ENCODE assay signal across 8 cellular contexts in genomic region chr6:43772571-43773049, GRCh38. TPM values are rescaled to one million over a fixed set of nuclear protein-coding genes. Genes with fewer than 3 reads are reported as not detected.
DNase-seq lines count a peak whose midpoint lies in the region; ATAC-seq and TF ChIP-seq lines count a peak whose summit lies in the region.

No MANE protein-coding gene starts in this region.

- intact Hi-C loops in colonic mucosa (cut with DNase I) (loop anchor here (5.0 kb wide), 1 partner anchor 230 kb away; no protein-coding TSS in a partner anchor), upper lobe of right lung (cut with DNase I) (no loop called here)

- H4K91ac ChIP-seq in mesenchymal stem cell (ENCODE audit: low read length) = no peak overlapping the region

- 24% methylated on average over 7 of the region's 7 CpGs for WGBS in mesenchymal stem cell

- H3K4me1 ChIP-seq in colonic mucosa (peaks cover 16% of the 10 kb centered on the region), mesenchymal stem cell (ENCODE audit: control insufficient read depth, insufficient read depth, low read depth, low read length) (peaks cover 43% of the 10 kb centered on the region), upper lobe of right lung (peaks cover 35% of the 10 kb centered on the region)

- peak overlapping the region; percentile 80 for H3K4me3 ChIP-seq in colonic mucosa
- H3K4me3 ChIP-seq in mesenchymal stem cell (ENCODE audit: insufficient read depth in 1 of 2, low read depth in 1 of 2, low read length in 2 of 2) = peak overlapping the region; percentile 94 to 96
- H3K4me3 ChIP-seq in upper lobe of right lung = peak overlapping the region; percentile 81

- peak overlapping the region in 1 of 2 experiments; percentile 0 for H3K23ac ChIP-seq in mesenchymal stem cell (ENCODE audit: low read length in 2 of 2)

- H3K14ac ChIP-seq in mesenchymal stem cell (ENCODE audit: low read length in 2 of 2) = peak overlapping the region in 1 of 2 experiments; percentile 38

- peak overlapping the region; percentile 63 for H2BK15ac ChIP-seq in mesenchymal stem cell (ENCODE audit: low read depth, poor library complexity, severe bottlenecking)

- TF ChIP-seq CTCF in colonic mucosa (IDR thresholded peaks at IDR 0.05) = no peak
- no peak for TF ChIP-seq CTCF in upper lobe of right lung (IDR thresholded peaks at IDR 0.05)

- H3K18ac ChIP-seq in mesenchymal stem cell (ENCODE audit: low read depth in 1 of 2, low read length in 2 of 2) = peak overlapping the region; percentile 15 to 19

- peak overlapping the region in 1 of 2 experiments; percentile 71 for H3K4ac ChIP-seq in mesenchymal stem cell (ENCODE audit: low read depth in 1 of 2, low read length in 2 of 2)

- H3K27ac ChIP-seq in colonic mucosa (peak overlapping the region; percentile 98), mesenchymal stem cell (ENCODE audit: low read length, poor library complexity, severe bottlenecking) (no peak overlapping the region), upper lobe of right lung (peak overlapping the region; percentile 88)

- H3K4me2 ChIP-seq in mesenchymal stem cell (ENCODE audit: low read length, poor library complexity, severe bottlenecking) = peak overlapping the region; percentile 62

- H3K9ac ChIP-seq in colonic mucosa (ENCODE audit: low read depth in 2 of 2, low read length in 2 of 2) = peak overlapping the region; percentile 89 to 97
- H3K9ac ChIP-seq in mesenchymal stem cell (ENCODE audit: low read length) = peak overlapping the region; percentile 98

- H2BK120ac ChIP-seq in mesenchymal stem cell (ENCODE audit: low read depth, low read length) = no peak overlapping the region

- H2BK12ac ChIP-seq in mesenchymal stem cell (ENCODE audit: low read length in 2 of 2) = peak overlapping the region; percentile 38 to 49

- H2AK5ac ChIP-seq in mesenchymal stem cell (ENCODE audit: low read length, severe bottlenecking) = no peak overlapping the region

- DNase-seq in ELF-1 (ENCODE audit: low read depth, low spot score) (peak; percentile 75), NCI-H82 treated with DMSO at 0.1 percent for 48 hours (lab: John Stamatoyannopoulos, UW; ENCODE audit: unreplicated experiment) (peak; percentile 31), colonic mucosa (peak; percentile 49), mesenchymal stem cell (peak; percentile 46), upper lobe of right lung (no peak), DMS79 (lab: John Stamatoyannopoulos, UW) (no peak), NCI-H2227 treated with DMSO at 0.1 percent for 48 hours (lab: John Stamatoyannopoulos, UW) (no peak)

- peak overlapping the region; percentile 45 for H4K8ac ChIP-seq in mesenchymal stem cell (ENCODE audit: low read length)

- H3K36me3 ChIP-seq in colonic mucosa (no peaks in the 10 kb centered on the region), mesenchymal stem cell (ENCODE audit: control insufficient read depth in 1 of 2, insufficient read depth in 2 of 2, low read depth in 1 of 2, low read length in 2 of 2) (peaks cover 18 to 34% of the 10 kb centered on the region in 2 experiments), upper lobe of right lung (peaks cover 6% of the 10 kb centered on the region)

- H3K9me3 ChIP-seq in colonic mucosa (no peaks in the 10 kb centered on the region), mesenchymal stem cell (ENCODE audit: control insufficient read depth, low read length) (no peaks in the 10 kb centered on the region), upper lobe of right lung (no peaks in the 10 kb centered on the region)

- no peak overlapping the region for H2AFZ ChIP-seq in mesenchymal stem cell (ENCODE audit: low read depth, low read length)

- peaks cover 12% of the 10 kb centered on the region for H3K79me1 ChIP-seq in mesenchymal stem cell (replicated peaks; ENCODE audit: low read length, poor library complexity, severe bottlenecking)

- no peak overlapping the region for H2BK5ac ChIP-seq in mesenchymal stem cell (ENCODE audit: low read depth, low read length, poor library complexity, severe bottlenecking)

- no peak for ATAC-seq in upper lobe of right lung
- no peak for ATAC-seq in GM21786 (IDR thresholded peaks at IDR 0.05; ENCODE audit: unreplicated experiment)

- H3K27me3 ChIP-seq in colonic mucosa (no peaks in the 10 kb centered on the region), mesenchymal stem cell (ENCODE audit: control insufficient read depth in 1 of 2, insufficient read depth in 1 of 2, low read length in 2 of 2) (no peaks in the 10 kb centered on the region), upper lobe of right lung (no peaks in the 10 kb centered on the region)

RNA-seq across cellular contexts. Expression of gene VEGFA, which starts 2.6 kb away (rescaled TPM):
- total RNA-seq in colonic mucosa (100 to 1,000 TPM; 113 to 216 TPM), upper lobe of right lung (231 TPM)
- polyA plus RNA-seq in mesenchymal stem cell (2013, experiment 1 of 2) = 94.9 TPM
- polyA plus RNA-seq in mesenchymal stem cell (2013, experiment 2 of 2) = 89.3 TPM

Comparison
In these comparisons a context has a peak if more than half of its experiments do, and no peak if none do; other contexts are left out.
1. DNase-seq: peak in ELF-1 (single experiment), NCI-H82 treated with DMSO at 0.1 percent for 48 hours (single experiment), colonic mucosa (single experiment) and mesenchymal stem cell (single experiment); none in upper lobe of right lung (single experiment), DMS79 (single experiment) and NCI-H2227 treated with DMSO at 0.1 percent for 48 hours (single experiment).
2. Peak in every context shown above with its lines, with median percentiles within 50 percentile points of each other: H3K4me3 ChIP-seq.